11 cellular contexts compared by ENCODE assay signal in genomic region chr10:60627778-60628773, GRCh38.
"Had no signal": no experiment of that assay in that cellular context is flagged by ENCODE, and none has a peak within 500 bp of the region (broad histone marks: within the 10 kb centered on the region; RNA-seq: fewer than 3 reads in every experiment).

No MANE protein-coding gene starts in this region.

- H3K27ac ChIP-seq: gastroesophageal sphincter, heart right ventricle, thoracic aorta had no signal

- H3K27me3 ChIP-seq: gastroesophageal sphincter had no signal

- H3K4me3 ChIP-seq: gastroesophageal sphincter, heart right ventricle, thoracic aorta had no signal

- ATAC-seq: gastroesophageal sphincter; heart right ventricle; stimulated activated effector memory CD8-positive, alpha-beta T cell treated with anti-CD3 and anti-CD28 coated beads, Interleukin-12 subunit alpha, Interleukin-12 subunit beta, amount 100 ng/mL, for 72 hours had no signal

- DNase-seq: activated B cell treated with CpG ODN at 0.5 μM for 24 hours; activated CD4-positive, alpha-beta T cell treated with anti-CD3 and anti-CD28 coated beads for 48 hours; activated CD8-positive, alpha-beta memory T cell treated with anti-CD3 and anti-CD28 coated beads for 24 hours; activated naive CD4-positive, alpha-beta T cell; activated naive CD8-positive, alpha-beta T cell treated with anti-CD3 and anti-CD28 coated beads, Interleukin-2, amount 10 ng/mL, durations not matched to agents 7 days and 5 days; erythroblast; heart right ventricle; mammary epithelial cell had no signal

- H3K9me3 ChIP-seq: gastroesophageal sphincter, heart right ventricle, thoracic aorta had no signal

- H3K4me1 ChIP-seq: gastroesophageal sphincter, heart right ventricle had no signal

- H3K36me3 ChIP-seq: gastroesophageal sphincter, heart right ventricle, thoracic aorta had no signal
